In the genomic region with DNA sequence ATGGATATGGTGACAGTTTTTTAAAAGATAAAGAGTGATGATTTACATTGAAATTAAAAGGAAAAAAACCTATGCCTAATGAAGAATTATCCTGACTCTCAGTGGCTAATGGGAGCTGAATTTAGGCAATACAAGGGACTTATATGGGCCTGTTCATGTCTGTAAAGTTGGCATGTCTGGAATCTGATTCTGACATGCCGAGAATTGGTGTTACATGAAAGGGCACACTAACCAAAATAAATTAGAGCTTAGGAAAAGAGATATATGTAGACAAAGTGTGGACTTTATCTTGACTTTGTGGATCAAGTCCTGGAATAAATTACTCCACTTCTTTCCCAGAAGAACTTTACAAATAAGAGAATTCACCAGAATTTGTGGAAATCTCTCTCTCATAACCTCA, we compare ENCODE assay signal across 9 cellular contexts. TPM values are rescaled to one million over a fixed set of nuclear protein-coding genes. Genes with fewer than 3 reads are reported as not detected.
A peak's percentile ranks its signal among the peaks of the same experiment; 100 is the strongest.
DNase-seq lines count a peak whose midpoint lies in the region; ATAC-seq, FAIRE-seq and TF ChIP-seq lines count a peak whose summit lies in the region.
"Had no signal": no experiment of that assay in that cellular context is flagged by ENCODE, and none has a peak within 500 bp of the region (broad histone marks: within the 10 kb centered on the region; RNA-seq: fewer than 3 reads in every experiment).

No MANE protein-coding gene starts in this region.

- CTCF ChIA-PET in A549 (lab: Yijun Ruan, JAX), result interaction anchor here (0.7 to 3.2 kb wide), 3 partner anchors 10 to 1116 kb away, joined by 4 to 16 read pairs (median 4); no protein-coding TSS in a partner anchor

- peak overlapping the region; percentile 94 for H3K4me2 ChIP-seq in A549

- TF ChIP-seq EP300 in A549 (IDR thresholded peaks at IDR 0.05), result no peak

- ATAC-seq in A549 (no peak), GM18907 (IDR thresholded peaks at IDR 0.05; ENCODE audit: unreplicated experiment) (no peak)

- H3K9me3 ChIP-seq in A549 (no peaks in the 10 kb centered on the region), HUES64 (ENCODE audit: insufficient read depth, low read depth, low read length) (no peaks in the 10 kb centered on the region), mucosa of stomach (ENCODE audit: control insufficient read depth, low read length) (no peaks in the 10 kb centered on the region)

- no peak for TF ChIP-seq POLR2A in A549 (IDR thresholded peaks at IDR 0.05; ENCODE audit: low read length)

- 5% methylated on average over 1 of the region's 1 CpG for WGBS in A549 (ENCODE audit: missing lambda C conversion rate)
- 58% methylated on average over 1 of the region's 1 CpG for WGBS in HUES64

- TF ChIP-seq CTCF in A549 (IDR thresholded peaks at IDR 0.05) (no peak), cardiac fibroblast (IDR thresholded peaks at IDR 0.05; ENCODE audit: low read depth, low read length) (no peak)

- H3K4me3 ChIP-seq in A549 (peak overlapping the region; percentile 79), HUES64 (ENCODE audit: low read length) (peak overlapping the region; percentile 87), cardiac fibroblast (replicated peaks in 1 of 2; ENCODE audit: low read depth in 2 of 2, low read length in 2 of 2) (peak overlapping the region; percentile 75 to 84), mucosa of stomach (ENCODE audit: low read length) (peak overlapping the region; percentile 97)

- peaks cover 35% of the 10 kb centered on the region for H3K36me3 ChIP-seq in HUES64 (ENCODE audit: insufficient read depth, low read length)
- H3K36me3 ChIP-seq in mucosa of stomach (ENCODE audit: control insufficient read depth, insufficient read depth, low read length), result no peaks in the 10 kb centered on the region

- DNase-seq in A549 (ENCODE audit: low read depth in 1 of 2, low spot score in 1 of 2) (no peak), cardiac fibroblast (ENCODE audit: low read depth in 2 of 2) (peak in 1 of 2 donors; percentile 25), HT-29 (ENCODE audit: low spot score) (no peak), amniotic stem cell (lab: John Stamatoyannopoulos, UW) (no peak), RCC 7860 (ENCODE audit: low spot score) (no peak)
- DNase-seq: NCI-H2171 had no signal

- H3K9ac ChIP-seq in HUES64 (ENCODE audit: low read depth, low read length) (peak overlapping the region; percentile 96), mucosa of stomach (ENCODE audit: low read length) (peak overlapping the region; percentile 99)

- H3K27me3 ChIP-seq in HUES64 (ENCODE audit: insufficient read depth, low read length) (no peaks in the 10 kb centered on the region), mucosa of stomach (ENCODE audit: control insufficient read depth, insufficient read depth, low read length) (no peaks in the 10 kb centered on the region)

- H3K27ac ChIP-seq in A549 (peak overlapping the region; percentile 93 to 94), HUES64 (ENCODE audit: low read depth, low read length) (peak overlapping the region; percentile 96)

- POLR2A ChIA-PET in A549 (lab: Yijun Ruan, JAX), result interaction anchor here (0.5 to 3.4 kb wide), 9 partner anchors 9 to 193 kb away, joined by 3 to 43 read pairs (median 14); a partner anchor contains a TSS

- H3K4me1 ChIP-seq in A549, result peaks cover 29% of the 10 kb centered on the region
- peaks cover 15% of the 10 kb centered on the region for H3K4me1 ChIP-seq in HUES64 (ENCODE audit: insufficient read depth, low read length)
- H3K4me1 ChIP-seq in mucosa of stomach (ENCODE audit: control insufficient read depth, insufficient read depth, low read length), result peaks cover 11% of the 10 kb centered on the region

- FAIRE-seq in A549 (lab: Jason Lieb, UNC) (no peak), RCC 7860 (lab: Jason Lieb, UNC) (no peak)

- no peak for TF ChIP-seq RAD21 in A549 (conservative IDR thresholded peaks at IDR 0.05 in 1 of 2, IDR thresholded peaks at IDR 0.05 in 1 of 2)

TF ChIP-seq in A549, 52 proteins besides CTCF, POLR2A, EP300 and RAD21:
- TF ChIP-seq HEYL (CRISPR knock-in tag; IDR thresholded peaks at IDR 0.05) (no peak), HOXA7 (CRISPR knock-in tag; IDR thresholded peaks at IDR 0.05) (no peak), ZSCAN20 (CRISPR knock-in tag; IDR thresholded peaks at IDR 0.05) (no peak), EHF (CRISPR knock-in tag; IDR thresholded peaks at IDR 0.05) (no peak), RFX5 (IDR thresholded peaks at IDR 0.05) (no peak), ZFP36 (IDR thresholded peaks at IDR 0.05; ENCODE audit: borderline replicate concordance, partially characterized antibody) (no peak), JUNB (IDR thresholded peaks at IDR 0.05) (no peak), HDAC2 (IDR thresholded peaks at IDR 0.05) (no peak), TP53 (CRISPR knock-in tag; IDR thresholded peaks at IDR 0.05) (no peak), POLR2AphosphoS2 (conservative IDR thresholded peaks at IDR 0.05; ENCODE audit: low read length) (no peak), NPAS2 (CRISPR knock-in tag; IDR thresholded peaks at IDR 0.05; ENCODE audit: borderline replicate concordance) (no peak), GATA3 (IDR thresholded peaks at IDR 0.05; ENCODE audit: borderline replicate concordance) (no peak), ESRRA (IDR thresholded peaks at IDR 0.05; ENCODE audit: borderline replicate concordance, low read length) (no peak), JUN (IDR thresholded peaks at IDR 0.05) (no peak), CBX2 (IDR thresholded peaks at IDR 0.05; ENCODE audit: borderline replicate concordance, low read depth) (no peak), NR3C1 (IDR thresholded peaks at IDR 0.05) (no peak)
- TF ChIP-seq, protein P1, sequence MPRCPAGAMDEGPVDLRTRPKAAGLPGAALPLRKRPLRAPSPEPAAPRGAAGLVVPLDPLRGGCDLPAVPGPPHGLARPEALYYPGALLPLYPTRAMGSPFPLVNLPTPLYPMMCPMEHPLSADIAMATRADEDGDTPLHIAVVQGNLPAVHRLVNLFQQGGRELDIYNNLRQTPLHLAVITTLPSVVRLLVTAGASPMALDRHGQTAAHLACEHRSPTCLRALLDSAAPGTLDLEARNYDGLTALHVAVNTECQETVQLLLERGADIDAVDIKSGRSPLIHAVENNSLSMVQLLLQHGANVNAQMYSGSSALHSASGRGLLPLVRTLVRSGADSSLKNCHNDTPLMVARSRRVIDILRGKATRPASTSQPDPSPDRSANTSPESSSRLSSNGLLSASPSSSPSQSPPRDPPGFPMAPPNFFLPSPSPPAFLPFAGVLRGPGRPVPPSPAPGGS (IDR thresholded peaks at IDR 0.05), result no peak

RNA-seq across cellular contexts. Expression of a gene that starts 1.1 kb away (rescaled TPM):
- polyA plus RNA-seq in A549 (2011; rRNA removed), result 48.2 and 65.4 TPM in 2 replicates
- 15.6 and 17.2 TPM in 2 replicates for polyA plus RNA-seq in A549 (2012; cell fraction: cytosol; rRNA removed)
- 8.5 and 13.1 TPM in 2 replicates for polyA plus RNA-seq in A549 (2012; cell fraction: nucleus; rRNA removed)
- polyA plus RNA-seq in A549 (2017; fragmentation: RNase III; extraction: RNeasy Plus Mini Kit Qiagen cat#74134 plus additional on column Dnase treatment), result 28.7 to 30.8 TPM (median 30.5 TPM) in 3 replicates
- polyA minus RNA-seq in A549 (2011; rRNA and poly(A)+ RNA removed), result 12.6 and 13.5 TPM in 2 replicates
- 68.7 TPM for polyA plus RNA-seq in HUES64 (2013, experiment 1 of 2)
- 57.9 TPM for polyA plus RNA-seq in HUES64 (2013, experiment 2 of 2)
- 28.8 and 32.0 TPM in 2 replicates for total RNA-seq in HT-29 (2014; rRNA removed; shearing (Covaris generic))

RNA-seq across cellular contexts. Expression of a gene that starts 36.5 kb away (rescaled TPM):
- polyA plus RNA-seq in A549 (2011; rRNA removed), result 694 and 915 TPM in 2 replicates
- 190 and 248 TPM in 2 replicates for polyA plus RNA-seq in A549 (2012; cell fraction: cytosol; rRNA removed)
- 169 and 264 TPM in 2 replicates for polyA plus RNA-seq in A549 (2012; cell fraction: nucleus; rRNA removed)
- polyA plus RNA-seq in A549 (2017; fragmentation: RNase III; extraction: RNeasy Plus Mini Kit Qiagen cat#74134 plus additional on column Dnase treatment), result 619 to 636 TPM (median 624 TPM) in 3 replicates
- polyA minus RNA-seq in A549 (2011; rRNA and poly(A)+ RNA removed), result 128 and 141 TPM in 2 replicates
- 534 TPM for polyA plus RNA-seq in HUES64 (2013, experiment 1 of 2)
- 546 TPM for polyA plus RNA-seq in HUES64 (2013, experiment 2 of 2)
- total RNA-seq in HT-29 (2014; rRNA removed; shearing (Covaris generic)), result 202 and 209 TPM in 2 replicates
